23 cellular contexts compared by ENCODE assay signal in the genomic region with DNA sequence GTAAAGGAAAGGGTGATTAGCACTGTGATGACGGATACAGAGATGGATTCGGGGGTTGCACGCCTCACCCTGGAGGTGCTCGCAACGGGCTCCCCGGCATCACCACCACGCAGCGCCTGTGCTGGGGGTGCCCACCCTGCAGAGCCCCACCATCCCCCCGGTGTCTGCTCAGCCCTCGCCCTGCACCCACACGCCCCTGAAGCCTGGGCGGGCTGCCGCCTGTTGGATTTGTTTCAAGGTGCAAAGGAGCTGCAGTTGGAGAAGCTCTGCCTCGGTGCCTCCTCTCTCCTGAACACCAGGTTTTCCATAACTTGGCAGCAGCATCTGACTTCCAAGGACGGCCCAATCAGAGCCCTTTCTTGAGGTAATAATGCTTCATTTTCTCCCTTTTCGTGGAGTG.
"Had no signal": no experiment of that assay in that cellular context is flagged by ENCODE, and none has a peak within 500 bp of the region (broad histone marks: within the 10 kb centered on the region; RNA-seq: fewer than 3 reads in every experiment).

No MANE protein-coding gene starts in this region.

- H3K27me3 ChIP-seq: SJSA1 had no signal

- H3K27me3 Mint-ChIP-seq: IgD-negative memory B cell had no signal

- H3K27ac ChIP-seq: HL-60, KMS-11, SJSA1, SK-N-MC had no signal

- DNase-seq: Kasumi-1, MM.1S, NCI-H1092 treated with DMSO at 0.1 percent for 48 hours, NCI-H1436, NCI-H187, NCI-H2029, NCI-H2081 treated with DMSO at 0.1 percent for 48 hours, NCI-H2171, NCI-H226, NCI-H446, NCI-H510A, NCI-H524 treated with DMSO at 0.1 percent for 48 hours, NCI-H69, NCI-H774, Right ventricle myocardium superior, RPMI8226, SIG-M5 had no signal

- H3K4me3 ChIP-seq: K562, SJSA1, SK-N-MC had no signal

- H3K9me3 ChIP-seq: SJSA1 had no signal

- H3K36me3 ChIP-seq: SJSA1 had no signal

- H3K36me3 Mint-ChIP-seq: IgD-negative memory B cell had no signal

- H3K4me1 ChIP-seq: SJSA1 had no signal

- H3K4me3 Mint-ChIP-seq: IgD-negative memory B cell had no signal

- H3K4me1 Mint-ChIP-seq: IgD-negative memory B cell had no signal

- H3K27ac Mint-ChIP-seq: IgD-negative memory B cell had no signal
